21 cellular contexts compared by ENCODE assay signal in the genomic region with DNA sequence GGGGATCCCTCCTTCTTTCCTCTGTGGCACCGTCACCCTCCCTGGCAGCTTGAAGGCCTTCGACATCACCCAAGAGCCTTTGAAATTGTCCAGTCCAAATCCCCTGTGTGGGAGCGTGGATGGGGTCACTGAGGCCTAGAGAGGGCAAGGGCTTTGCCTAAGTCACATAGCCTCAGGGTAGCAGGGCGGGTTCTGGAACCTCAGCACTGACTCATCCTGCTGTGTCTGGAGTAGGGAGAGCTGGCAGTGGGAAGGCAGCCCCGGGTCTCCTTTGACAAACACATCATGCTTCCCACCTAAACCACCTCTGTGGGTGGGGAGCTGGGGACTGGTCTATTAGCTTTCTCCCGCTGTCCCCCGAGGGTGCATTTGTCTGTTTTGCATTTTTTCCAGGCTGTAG.
A peak's percentile ranks its signal among the peaks of the same experiment; 100 is the strongest.
DNase-seq lines count a peak whose midpoint lies in the region; ATAC-seq, FAIRE-seq and TF ChIP-seq lines count a peak whose summit lies in the region.
"Had no signal": no experiment of that assay in that cellular context is flagged by ENCODE, and none has a peak within 500 bp of the region (broad histone marks: within the 10 kb centered on the region; RNA-seq: fewer than 3 reads in every experiment).

No MANE protein-coding gene starts in this region.

- peak; percentile 84 for FAIRE-seq in keratinocyte (lab: Jason Lieb, UNC)
- FAIRE-seq: GM19239 had no signal

- dilution Hi-C loops in keratinocyte (cut with MboI; ENCODE audit: extremely low pct_ligation_motif_present, low sequenced_read_pairs): no loop called here

- H3K27me3 ChIP-seq in HCT116 (ENCODE audit: insufficient read depth, low read length): no peaks in the 10 kb centered on the region
- H3K27me3 ChIP-seq in SJSA1 (replicated peaks): no peaks in the 10 kb centered on the region
- no peaks in the 10 kb centered on the region for H3K27me3 ChIP-seq in keratinocyte (ENCODE audit: control insufficient read depth, extremely low read depth, insufficient read depth, low read length)

- no peaks in the 10 kb centered on the region for H3K9me2 ChIP-seq in HCT116 (ENCODE audit: insufficient read depth)

- intact Hi-C loops in HCT116 (cut with micrococcal nuclease): no loop called here

- H3K36me3 ChIP-seq in HCT116 (ENCODE audit: control insufficient read depth in 1 of 2, insufficient read depth in 2 of 2, low read length in 2 of 2): no peaks in the 10 kb centered on the region
- H3K36me3 ChIP-seq in SJSA1: no peaks in the 10 kb centered on the region
- H3K36me3 ChIP-seq in keratinocyte (ENCODE audit: control insufficient read depth in 2 of 2, extremely low read depth in 1 of 2, insufficient read depth in 2 of 2, low read length in 2 of 2): no peaks in the 10 kb centered on the region
- H3K36me3 ChIP-seq: esophagus squamous epithelium, heart right ventricle had no signal

- RAD21 ChIA-PET in HCT116 (lab: Charles Lee; ENCODE audit: low non-redundant PET in 1 of 2, low total read pairs in 2 of 2, uncharacterized antibody in 2 of 2, unreplicated experiment in 2 of 2): no interaction called here

- CTCF ChIA-PET in HCT116 (lab: Charles Lee): no interaction called here

- TF ChIP-seq POLR2A in HCT116 (IDR thresholded peaks at IDR 0.05; ENCODE audit: borderline replicate concordance, extremely low read depth, insufficient read depth, insufficient read length): no peak

- TF ChIP-seq RAD21 in HCT116 (IDR thresholded peaks at IDR 0.05; ENCODE audit: low read depth): no peak

- H3K9me1 ChIP-seq in keratinocyte (ENCODE audit: control insufficient read depth, extremely low read depth, insufficient read depth, low read length): peaks cover 5% of the 10 kb centered on the region

- POLR2A ChIA-PET in HCT116 (lab: Charles Lee): no interaction called here

- BruUV-seq in HCT116 (replicated peaks; lab: Mats Ljungman, UMichigan): no TSS peak

- H3K4me1 ChIP-seq in HCT116 (ENCODE audit: control insufficient read depth in 1 of 2, insufficient read depth in 2 of 2, low read length in 2 of 2): peaks cover 0 to 7% of the 10 kb centered on the region in 2 experiments; a peak in 1 of 4 replicates
- peaks cover 19% of the 10 kb centered on the region for H3K4me1 ChIP-seq in SJSA1 (replicated peaks)
- peaks cover 77% of the 10 kb centered on the region for H3K4me1 ChIP-seq in keratinocyte (ENCODE audit: control insufficient read depth, extremely low read depth, insufficient read depth, low read length)
- H3K4me1 ChIP-seq: heart right ventricle had no signal

- no peaks in the 10 kb centered on the region for H3K79me2 ChIP-seq in HCT116 (ENCODE audit: insufficient read depth, low read length)
- no peaks in the 10 kb centered on the region for H3K79me2 ChIP-seq in keratinocyte (ENCODE audit: control insufficient read depth, insufficient read depth, low read length)

- H3K4me3 ChIP-seq in HCT116 (replicated peaks in 1 of 2; ENCODE audit: low read depth in 1 of 2, low read length in 2 of 2): no peak overlapping the region
- no peak overlapping the region for H3K4me3 ChIP-seq in SJSA1
- H3K4me3 ChIP-seq in keratinocyte (ENCODE audit: control insufficient read depth in 2 of 3, extremely low read depth in 1 of 3, insufficient read depth in 2 of 3, low read depth in 1 of 3, low read length in 3 of 3): no peak overlapping the region
- H3K4me3 ChIP-seq: esophagus squamous epithelium, heart right ventricle, mucosa of descending colon had no signal

- ATAC-seq in HCT116: peak; percentile 53; the same call in 1 of the 2 replicates
- ATAC-seq: activated CD8-positive, alpha-beta memory T cell treated with anti-CD3 and anti-CD28 coated beads, Interleukin-2, amount 10 ng/mL, durations not matched to agents 7 days and 5 days; heart right ventricle; mucosa of descending colon had no signal

- H4K20me1 ChIP-seq in HCT116 (ENCODE audit: insufficient read depth) (no peaks in the 10 kb centered on the region), keratinocyte (ENCODE audit: control insufficient read depth, extremely low read depth, insufficient read depth, low read length) (no peaks in the 10 kb centered on the region)

- H3K9ac ChIP-seq in HCT116 (ENCODE audit: low read length) (no peak overlapping the region), keratinocyte (ENCODE audit: control insufficient read depth, extremely low read depth, insufficient read depth, low read length) (peak overlapping the region; percentile 16)

- no peak overlapping the region for H3K27ac ChIP-seq in HCT116 (ENCODE audit: low read depth, low read length)
- H3K27ac ChIP-seq in SJSA1: no peak overlapping the region
- H3K27ac ChIP-seq in keratinocyte (ENCODE audit: control insufficient read depth, insufficient read depth, low read length): peak overlapping the region; percentile 81
- H3K27ac ChIP-seq: esophagus squamous epithelium, heart right ventricle had no signal

- no peak overlapping the region for H2AFZ ChIP-seq in HCT116 (ENCODE audit: low read depth, low read length, poor library complexity, severe bottlenecking)
- H2AFZ ChIP-seq in keratinocyte (ENCODE audit: control insufficient read depth, low read length): no peak overlapping the region

- H3K9me3 ChIP-seq in HCT116 (ENCODE audit: control insufficient read depth in 1 of 2, insufficient read depth in 1 of 2, low read depth in 1 of 2, low read length in 2 of 2) (no peaks in the 10 kb centered on the region), SJSA1 (replicated peaks) (no peaks in the 10 kb centered on the region), keratinocyte (ENCODE audit: control insufficient read depth, low read depth, low read length) (no peaks in the 10 kb centered on the region)
- H3K9me3 ChIP-seq: esophagus squamous epithelium, heart right ventricle, mucosa of descending colon had no signal

- H3K4me2 ChIP-seq in HCT116 (ENCODE audit: low read length): no peak overlapping the region
- H3K4me2 ChIP-seq in keratinocyte (ENCODE audit: control insufficient read depth, extremely low read depth, insufficient read depth, low read depth, low read length): peak overlapping the region; percentile 59

- DNase-seq in AG08395 (ENCODE audit: low spot score): peak; percentile 52
- no peak for DNase-seq in HCT116 (ENCODE audit: low read depth, low spot score)
- DNase-seq in SJSA1 (ENCODE audit: low read depth in 1 of 2, low spot score in 2 of 2): peak; percentile 28 to 63
- DNase-seq in keratinocyte (ENCODE audit: low read depth, low spot score): no peak
- DNase-seq in NCI-H2227 (lab: John Stamatoyannopoulos, UW; ENCODE audit: unreplicated experiment): no peak
- DNase-seq in NCI-H510A (lab: John Stamatoyannopoulos, UW): no peak
- DNase-seq in NCI-H446 treated with DMSO at 0.1 percent for 48 hours (lab: John Stamatoyannopoulos, UW): no peak
- DNase-seq in NCI-H1092 treated with DMSO at 0.1 percent for 48 hours (lab: John Stamatoyannopoulos, UW): no peak
- DNase-seq: ACHN; activated CD4-positive, alpha-beta T cell treated with anti-CD3 and anti-CD28 coated beads for 1 hour; activated CD8-positive, alpha-beta memory T cell treated with anti-CD3 and anti-CD28 coated beads, Interleukin-2, amount 10 ng/mL, durations not matched to agents 7 days and 5 days; activated gamma-delta T cell; aorta; COR-L47; esophagus squamous epithelium; heart right ventricle; mucosa of descending colon; MV-4-11; NCI-H2081 treated with DMSO at 0.1 percent for 48 hours; NCI-H748 treated with DMSO at 0.1 percent for 48 hours had no signal

- TF ChIP-seq CTCF in HCT116 (IDR thresholded peaks at IDR 0.05 in 2 of 3, conservative IDR thresholded peaks at IDR 0.05 in 1 of 3; ENCODE audit: borderline replicate concordance in 1 of 3, insufficient read depth in 1 of 3, low read depth in 2 of 3, low read length in 2 of 3) (no peak), keratinocyte (optimal IDR thresholded peaks at IDR 0.05 in 1 of 3, IDR thresholded peaks at IDR 0.05 in 1 of 3, conservative IDR thresholded peaks at IDR 0.05 in 1 of 3; ENCODE audit: extremely low read depth in 1 of 3, insufficient read depth in 2 of 3, low read length in 3 of 3) (no peak)

TF ChIP-seq in HCT116, 20 proteins besides CTCF, POLR2A, EP300 and RAD21:
- TF ChIP-seq ZFX (IDR thresholded peaks at IDR 0.05) (no peak), ZNF274 (IDR thresholded peaks at IDR 0.05; ENCODE audit: low read depth, low read length) (no peak), EZH2phosphoT487 (IDR thresholded peaks at IDR 0.05; ENCODE audit: borderline replicate concordance) (no peak), JUND (IDR thresholded peaks at IDR 0.05) (no peak), SRF (IDR thresholded peaks at IDR 0.05; ENCODE audit: low read depth) (no peak), EZH2 (IDR thresholded peaks at IDR 0.05) (no peak), CBX3 (IDR thresholded peaks at IDR 0.05; ENCODE audit: low read depth) (no peak)
- TF ChIP-seq, protein P1, sequence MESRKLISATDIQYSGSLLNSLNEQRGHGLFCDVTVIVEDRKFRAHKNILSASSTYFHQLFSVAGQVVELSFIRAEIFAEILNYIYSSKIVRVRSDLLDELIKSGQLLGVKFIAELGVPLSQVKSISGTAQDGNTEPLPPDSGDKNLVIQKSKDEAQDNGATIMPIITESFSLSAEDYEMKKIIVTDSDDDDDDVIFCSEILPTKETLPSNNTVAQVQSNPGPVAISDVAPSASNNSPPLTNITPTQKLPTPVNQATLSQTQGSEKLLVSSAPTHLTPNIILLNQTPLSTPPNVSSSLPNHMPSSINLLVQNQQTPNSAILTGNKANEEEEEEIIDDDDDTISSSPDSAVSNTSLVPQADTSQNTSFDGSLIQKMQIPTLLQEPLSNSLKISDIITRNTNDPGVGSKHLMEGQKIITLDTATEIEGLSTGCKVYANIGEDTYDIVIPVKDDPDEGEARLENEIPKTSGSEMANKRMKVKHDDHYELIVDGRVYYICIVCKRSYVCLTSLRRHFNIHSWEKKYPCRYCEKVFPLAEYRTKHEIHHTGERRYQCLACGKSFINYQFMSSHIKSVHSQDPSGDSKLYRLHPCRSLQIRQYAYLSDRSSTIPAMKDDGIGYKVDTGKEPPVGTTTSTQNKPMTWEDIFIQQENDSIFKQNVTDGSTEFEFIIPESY (IDR thresholded peaks at IDR 0.05; ENCODE audit: extremely low read depth, insufficient replicate concordance, low read length): no peak

Comparison
In these comparisons a context has a peak if more than half of its experiments do, and no peak if none do; other contexts are left out.
1. DNase-seq: peak in AG08395 (single experiment) and SJSA1 (2 of 2); none in HCT116 (single experiment), keratinocyte (single experiment), NCI-H2227 (single experiment), NCI-H510A (single experiment), NCI-H446 treated with DMSO at 0.1 percent for 48 hours (single experiment) and NCI-H1092 treated with DMSO at 0.1 percent for 48 hours (single experiment).